ENCODE assay signal across 9 cellular contexts in the genomic region with DNA sequence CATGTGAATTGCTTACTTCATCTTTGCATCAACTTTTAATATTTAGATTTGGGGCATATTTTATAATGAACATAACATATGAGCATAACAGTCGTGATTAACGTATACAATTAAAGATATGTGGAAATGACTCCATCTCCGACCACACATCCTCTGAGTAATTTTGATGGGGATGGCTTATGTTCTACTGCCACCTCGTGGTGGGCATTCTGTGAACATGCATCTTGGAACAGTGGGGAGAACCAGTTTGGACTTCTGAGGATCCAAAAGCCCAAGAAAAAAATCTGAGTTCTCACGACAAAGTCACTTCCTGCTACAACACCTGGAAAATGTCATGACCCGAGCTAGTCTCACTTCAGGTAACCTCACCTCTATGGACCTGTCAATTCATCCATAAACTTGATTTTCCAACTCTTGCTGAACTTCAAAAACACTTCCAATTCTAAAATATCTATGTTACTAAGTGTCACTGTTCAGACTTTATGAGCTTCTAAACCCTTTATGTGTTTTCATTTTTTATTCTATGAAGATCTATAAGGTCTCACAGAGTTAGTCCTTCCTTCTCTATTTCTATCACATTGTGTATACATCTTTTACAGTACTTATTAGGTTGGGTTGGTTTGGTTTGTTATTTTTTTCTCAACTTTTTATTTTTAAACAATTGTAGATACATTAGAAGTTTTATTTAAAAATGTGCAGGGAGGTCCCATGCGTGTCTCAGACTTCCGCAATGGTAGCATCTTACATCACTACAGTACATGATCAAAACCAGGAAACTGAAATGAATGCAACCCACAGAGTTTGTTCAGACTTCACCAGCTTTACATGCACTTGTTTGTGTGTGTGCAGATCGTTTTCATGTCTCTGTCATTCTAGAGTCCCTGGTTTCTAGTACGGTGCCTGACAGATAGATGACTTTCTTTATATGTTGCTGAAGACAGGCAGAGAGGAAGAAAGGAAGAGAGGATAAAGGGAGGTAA. TPM values are rescaled to one million over a fixed set of nuclear protein-coding genes. Genes with fewer than 3 reads are reported as not detected.
A peak's percentile ranks its signal among the peaks of the same experiment; 100 is the strongest.
DNase-seq lines count a peak whose midpoint lies in the region; ATAC-seq, FAIRE-seq and TF ChIP-seq lines count a peak whose summit lies in the region.
"Had no signal": no experiment of that assay in that cellular context is flagged by ENCODE, and none has a peak within 500 bp of the region (broad histone marks: within the 10 kb centered on the region; RNA-seq: fewer than 3 reads in every experiment).

No MANE protein-coding gene starts in this region.

- H3K27ac Mint-ChIP-seq in Calu3 (ENCODE audit: unreplicated experiment) = no peak overlapping the region

- H3K4me3 ChIP-seq in Loucy (ENCODE audit: low read length, poor library complexity, severe bottlenecking) (no peak overlapping the region), parathyroid adenoma (ENCODE audit: low read depth, low read length) (no peak overlapping the region), upper lobe of right lung (no peak overlapping the region)

- no peaks in the 10 kb centered on the region for H3K36me3 Mint-ChIP-seq in Calu3 (ENCODE audit: insufficient read depth, unreplicated experiment)

- no peak overlapping the region for H3K4me3 Mint-ChIP-seq in Calu3 (ENCODE audit: low read depth, unreplicated experiment)

- H3K27me3 ChIP-seq in Loucy (ENCODE audit: insufficient read depth, low read length, poor library complexity, severe bottlenecking) (no peaks in the 10 kb centered on the region), parathyroid adenoma (ENCODE audit: control insufficient read depth, insufficient read depth, low read length) (no peaks in the 10 kb centered on the region), upper lobe of right lung (peaks cover 4% of the 10 kb centered on the region)

- H2AFZ ChIP-seq in Loucy (ENCODE audit: low read length) (no peak overlapping the region; the same call in 1 of the 2 replicates), parathyroid adenoma (no peak overlapping the region)

- CTCF ChIA-PET in Calu3 (lab: Charles Lee) = interaction anchor here (1.5 to 2.2 kb wide), 2 partner anchors 600 to 665 kb away, joined by 5 to 8 read pairs; no protein-coding TSS in a partner anchor

- no peak overlapping the region for H3K27ac ChIP-seq in parathyroid adenoma
- H3K27ac ChIP-seq in upper lobe of right lung = no peak overlapping the region

- ATAC-seq in GM21526 (IDR thresholded peaks at IDR 0.05; ENCODE audit: low FRiP score, unreplicated experiment) (peak; percentile 68), upper lobe of right lung (peak; percentile 85)

- no peaks in the 10 kb centered on the region for H3K4me1 Mint-ChIP-seq in Calu3 (ENCODE audit: low read depth, unreplicated experiment)

- H3K4me2 ChIP-seq in Loucy (ENCODE audit: low read depth, low read length, poor library complexity, severe bottlenecking) = no peak overlapping the region
- no peak overlapping the region for H3K4me2 ChIP-seq in parathyroid adenoma (ENCODE audit: low read length)

- H3K36me3 ChIP-seq in Loucy (ENCODE audit: insufficient read depth, low read length) (no peaks in the 10 kb centered on the region), parathyroid adenoma (ENCODE audit: control insufficient read depth, insufficient read depth, low read length) (no peaks in the 10 kb centered on the region), upper lobe of right lung (no peaks in the 10 kb centered on the region)

- FAIRE-seq in frontal cortex (lab: Jason Lieb, UNC) = peak; percentile 75
- FAIRE-seq: colon had no signal

- H3K9me3 Mint-ChIP-seq in Calu3 (ENCODE audit: low read depth, unreplicated experiment) = no peaks in the 10 kb centered on the region

- H3K4me1 ChIP-seq in Loucy (ENCODE audit: insufficient read depth, low read length, poor library complexity, severe bottlenecking) (no peaks in the 10 kb centered on the region), parathyroid adenoma (no peaks in the 10 kb centered on the region), upper lobe of right lung (no peaks in the 10 kb centered on the region)

- TF ChIP-seq CTCF in Calu3 (IDR thresholded peaks at IDR 0.05; ENCODE audit: unreplicated experiment) = peak; percentile 87
- TF ChIP-seq CTCF in Loucy (conservative IDR thresholded peaks at IDR 0.05; ENCODE audit: low read length) = peak; percentile 98
- TF ChIP-seq CTCF in parathyroid adenoma (IDR thresholded peaks at IDR 0.05) = peak; percentile 75
- peak; percentile 83 for TF ChIP-seq CTCF in upper lobe of right lung (IDR thresholded peaks at IDR 0.05)

- no peaks in the 10 kb centered on the region for H3K9me2 ChIP-seq in Loucy (replicated peaks; ENCODE audit: low read depth, low read length)

- BruUV-seq in Calu3 (replicated peaks; lab: Mats Ljungman, UMichigan) = no TSS peak

- H3K27me3 Mint-ChIP-seq in Calu3 (ENCODE audit: unreplicated experiment) = peaks cover 58% of the 10 kb centered on the region

- DNase-seq in Calu3 (peak; percentile 80), SHP77 treated with DMSO at 0.1 percent for 48 hours (lab: John Stamatoyannopoulos, UW) (peak; percentile 64), frontal cortex (ENCODE audit: low spot score in 2 of 2) (peak; percentile 10 to 41), upper lobe of right lung (no peak)
- DNase-seq in activated T-helper 9 cell treated with anti-CD3 and anti-CD28 coated beads, Interleukin-2, amount 50 U/mL, for 16 hours (ENCODE audit: low read depth) = peak; percentile 38

- no peaks in the 10 kb centered on the region for H4K20me1 ChIP-seq in Loucy (ENCODE audit: insufficient read depth, low read length, poor library complexity, severe bottlenecking)

- H3F3A ChIP-seq in Loucy (ENCODE audit: low read depth) = no peaks in the 10 kb centered on the region

- intact Hi-C loops in Calu3 (cut with micrococcal nuclease; ENCODE audit: unreplicated experiment) = loop anchor here (1.0 to 5.0 kb wide), 7 partner anchors 52 to 1612 kb away; no protein-coding TSS in a partner anchor
- intact Hi-C loops in upper lobe of right lung (cut with DNase I) = loop anchor here (5.0 kb wide), 1 partner anchor 602 kb away; no protein-coding TSS in a partner anchor

- H3K9me3 ChIP-seq in Loucy (ENCODE audit: insufficient read depth, low read depth, low read length) (no peaks in the 10 kb centered on the region), parathyroid adenoma (ENCODE audit: control insufficient read depth, low read length) (no peaks in the 10 kb centered on the region), upper lobe of right lung (no peaks in the 10 kb centered on the region)

- H3K79me2 ChIP-seq in Loucy (ENCODE audit: insufficient read depth, low read length) (no peaks in the 10 kb centered on the region), parathyroid adenoma (no peaks in the 10 kb centered on the region)

- H3K9ac ChIP-seq in Loucy (ENCODE audit: low read depth, low read length, poor library complexity, severe bottlenecking) (no peak overlapping the region), parathyroid adenoma (no peak overlapping the region)

RNA-seq across cellular contexts. Expression of a gene that starts 38.2 kb away (rescaled TPM):
- total RNA-seq in Calu3 (2022) (not detected in 2 replicates), frontal cortex (not detected), upper lobe of right lung (2.6 TPM)

RNA-seq across cellular contexts. Expression of a gene that starts 53.1 kb away (rescaled TPM):
- not detected in 2 replicates for total RNA-seq in Calu3 (2022)
- 1.2 TPM for total RNA-seq in frontal cortex
- not detected for total RNA-seq in upper lobe of right lung
